In genomic region chr11:13207665-13208594, GRCh38 we compare ENCODE assay signal across 1 cellular context.
TF ChIP-seq lines count a peak whose summit lies in the region.

No MANE protein-coding gene starts in this region.

TF ChIP-seq in GM23338, 12 proteins besides CTCF, POLR2A, EP300 and RAD21 (continued from another document):
- TF ChIP-seq ETS1 (IDR thresholded peaks at IDR 0.05) = no peak
- TF ChIP-seq EZH2 (IDR thresholded peaks at IDR 0.05; ENCODE audit: low read depth, unreplicated experiment) = no peak
- TF ChIP-seq ZNF114 (CRISPR knock-in tag; IDR thresholded peaks at IDR 0.05) = no peak
- no peak for TF ChIP-seq POLR2AphosphoS5 (IDR thresholded peaks at IDR 0.05; ENCODE audit: low read depth)
- no peak for TF ChIP-seq JUNB (IDR thresholded peaks at IDR 0.05; ENCODE audit: unreplicated experiment)
TF ChIP-seq in GM23338: peak in this region for 0.
